Comparison of ENCODE assay signal across 19 cellular contexts in the genomic region with DNA sequence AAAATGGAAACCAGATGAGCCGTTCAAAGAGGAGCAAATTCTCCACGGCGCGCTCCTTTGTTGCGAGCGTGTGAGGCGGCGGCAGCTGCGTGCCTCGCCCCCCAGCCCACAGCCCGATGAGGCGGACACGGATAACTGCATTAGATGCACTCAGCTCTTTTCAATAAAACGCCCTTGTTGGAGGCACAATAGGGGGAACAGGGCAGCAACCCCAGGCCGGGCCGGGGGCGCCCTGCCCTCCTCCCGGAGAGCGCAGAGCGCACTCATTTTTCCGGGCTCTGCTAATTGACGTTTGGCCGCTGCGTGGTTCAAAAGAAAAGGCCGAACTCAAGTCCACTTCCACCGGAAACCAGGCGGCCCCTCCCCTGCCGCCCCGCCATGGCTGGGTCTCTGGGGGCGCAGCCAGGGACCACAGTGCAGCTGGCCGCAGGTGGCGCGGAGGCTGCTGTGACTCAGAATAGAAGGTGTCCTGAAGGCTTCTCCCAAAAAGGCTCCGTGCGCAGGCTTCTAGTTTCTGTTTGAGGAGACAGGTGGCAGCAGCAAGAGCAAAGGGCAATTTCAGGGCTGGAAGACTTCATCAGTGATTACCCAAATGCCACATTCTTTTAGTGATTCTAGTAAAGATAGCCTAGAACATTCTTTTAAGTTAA. TPM values are rescaled to one million over a fixed set of nuclear protein-coding genes. Genes with fewer than 3 reads are reported as not detected.
DNase-seq lines count a peak whose midpoint lies in the region; ATAC-seq and FAIRE-seq lines count a peak whose summit lies in the region.
"Had no signal": no experiment of that assay in that cellular context is flagged by ENCODE, and none has a peak within 500 bp of the region (broad histone marks: within the 10 kb centered on the region; RNA-seq: fewer than 3 reads in every experiment).

No MANE protein-coding gene starts in this region.

- H3K4me1 ChIP-seq in small intestine (ENCODE audit: control insufficient read depth in 2 of 2, insufficient read depth in 1 of 2, low read depth in 1 of 2, low read length in 1 of 2), result no peaks in the 10 kb centered on the region
- H3K4me1 ChIP-seq: upper lobe of left lung had no signal

- H3K4me3 ChIP-seq in small intestine (ENCODE audit: low read depth in 1 of 2, low read length in 2 of 2), result peak overlapping the region in 1 of 2 donors; percentile 13
- H3K4me3 ChIP-seq: upper lobe of left lung had no signal

- ATAC-seq in GM19025 (IDR thresholded peaks at IDR 0.05; ENCODE audit: low read depth, unreplicated experiment), result peak; percentile 67
- ATAC-seq in left lobe of liver, result peak; percentile 81

- H3K27ac ChIP-seq in small intestine (ENCODE audit: low read depth in 1 of 2, low read length in 1 of 2), result no peak overlapping the region
- H3K27ac ChIP-seq: HL-60, upper lobe of left lung, VCaP had no signal

- peaks cover 0 to 2% of the 10 kb centered on the region in 2 donors for H3K27me3 ChIP-seq in small intestine (ENCODE audit: control insufficient read depth in 2 of 2, insufficient read depth in 2 of 2, low read length in 2 of 2)
- H3K27me3 ChIP-seq: upper lobe of left lung had no signal

- 47 to 73% (median 71%) methylated on average over 35 of the region's 35 CpGs for WGBS in small intestine, 3 donors

- DNase-seq in SK-N-DZ (ENCODE audit: low spot score) (peak; percentile 51), left lobe of liver (ENCODE audit: low spot score) (peak; percentile 74), small intestine (peak; percentile 54), DMS79 treated with DMSO at 0.1 percent for 48 hours (lab: John Stamatoyannopoulos, UW) (no peak), SIG-M5 treated with dmso at 0.1 percent for 504 hours (lab: John Stamatoyannopoulos, UW; ENCODE audit: unreplicated experiment) (no peak), NOMO-1 (lab: John Stamatoyannopoulos, UW; ENCODE audit: unreplicated experiment in 2 of 2) (no peak)
- DNase-seq: activated naive CD4-positive, alpha-beta T cell; C1 segment of cervical spinal cord; NCI-H2081 treated with DMSO at 0.1 percent for 48 hours; stimulated activated CD4-positive, alpha-beta T cell treated with anti-CD3 and anti-CD28 coated beads, Interleukin-1b, Interleukin-23, amount 100 ng/mL, for 48 hours had no signal

- no peaks in the 10 kb centered on the region for H3K9me3 ChIP-seq in small intestine (ENCODE audit: control insufficient read depth, low read depth)
- H3K9me3 ChIP-seq: upper lobe of left lung had no signal

- no peak for FAIRE-seq in small intestine (lab: Jason Lieb, UNC)
- FAIRE-seq: frontal cortex, GM19239, H54, islet of Langerhans had no signal

- H3K36me3 ChIP-seq in small intestine (ENCODE audit: control insufficient read depth in 2 of 2, insufficient read depth in 2 of 2, low read length in 2 of 2), result no peaks in the 10 kb centered on the region
- H3K36me3 ChIP-seq: upper lobe of left lung had no signal

RNA-seq across cellular contexts. Expression of a gene that starts 29.0 kb away (rescaled TPM):
- 6.0 and 10.9 TPM in 2 replicates for polyA plus RNA-seq in SK-N-DZ (2014; cell fraction: cytosol; rRNA removed)
- 4.2 and 6.4 TPM in 2 replicates for polyA plus RNA-seq in SK-N-DZ (2014; cell fraction: nucleus; rRNA removed)
- 75.6 TPM for total RNA-seq in left lobe of liver
- polyA plus RNA-seq in small intestine, result 1 to 10 TPM in 1 of 3 donors, under 1 TPM in 1, not detected in 1; 0.94 to 3.5 TPM
- total RNA-seq: activated CD8-positive, alpha-beta memory T cell treated with anti-CD3 and anti-CD28 coated beads for 36 hours had no signal

RNA-seq across cellular contexts. Expression of a gene that starts 53.2 kb away (rescaled TPM):
- not detected in 2 replicates for polyA plus RNA-seq in SK-N-DZ (2014; cell fraction: cytosol; rRNA removed)
- not detected in 2 replicates for polyA plus RNA-seq in SK-N-DZ (2014; cell fraction: nucleus; rRNA removed)
- 117 TPM for total RNA-seq in left lobe of liver
- polyA plus RNA-seq in small intestine, result under 1 TPM in 1 of 3 donors, not detected in 2; 0.04 TPM
- total RNA-seq: activated CD8-positive, alpha-beta memory T cell treated with anti-CD3 and anti-CD28 coated beads for 36 hours; frontal cortex; upper lobe of left lung had no signal

Comparison
In these comparisons a context has a peak if more than half of its experiments do, and no peak if none do; other contexts are left out.
1. DNase-seq: peak in SK-N-DZ (single experiment), left lobe of liver (single experiment) and small intestine (single experiment); none in DMS79 treated with DMSO at 0.1 percent for 48 hours (single experiment), SIG-M5 treated with dmso at 0.1 percent for 504 hours (single experiment) and NOMO-1 (0 of 2).